In the genomic region with DNA sequence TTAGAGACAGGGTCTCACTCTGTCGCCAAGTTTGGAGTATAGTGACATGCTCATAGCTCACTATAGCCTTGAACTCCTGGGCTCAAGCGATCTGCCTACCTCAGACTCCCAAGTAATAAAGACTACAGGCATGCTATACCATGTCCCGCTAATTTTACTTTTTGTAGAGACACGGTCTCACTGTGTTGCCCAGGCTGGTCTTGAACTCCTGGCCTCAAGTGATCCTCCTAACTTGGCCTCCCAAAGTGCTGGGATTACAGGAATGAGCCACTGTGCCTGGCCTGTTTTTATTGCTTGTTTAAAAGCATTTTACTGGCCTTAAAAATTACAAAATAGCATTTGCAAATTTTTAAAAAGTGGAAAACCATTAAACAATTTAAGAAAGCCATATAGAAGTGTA, we compare ENCODE assay signal across 2 cellular contexts.
TF ChIP-seq lines count a peak whose summit lies in the region.

No MANE protein-coding gene starts in this region.

TF ChIP-seq in A549, 52 proteins besides CTCF, POLR2A, EP300 and RAD21:
- TF ChIP-seq JUN (IDR thresholded peaks at IDR 0.05) (no peak), NFE2L2 (conservative IDR thresholded peaks at IDR 0.05; ENCODE audit: low read length) (no peak), POLR2AphosphoS2 (conservative IDR thresholded peaks at IDR 0.05; ENCODE audit: low read length) (no peak), FOXS1 (CRISPR knock-in tag; IDR thresholded peaks at IDR 0.05) (no peak), CBX8 (IDR thresholded peaks at IDR 0.05) (no peak), CHD2 (IDR thresholded peaks at IDR 0.05; ENCODE audit: low read length, partially characterized antibody) (no peak), CHD4 (IDR thresholded peaks at IDR 0.05; ENCODE audit: borderline replicate concordance) (no peak), MYC (IDR thresholded peaks at IDR 0.05; ENCODE audit: borderline replicate concordance, low read length) (no peak), TP53 (CRISPR knock-in tag; IDR thresholded peaks at IDR 0.05) (no peak)
- TF ChIP-seq, protein P1, sequence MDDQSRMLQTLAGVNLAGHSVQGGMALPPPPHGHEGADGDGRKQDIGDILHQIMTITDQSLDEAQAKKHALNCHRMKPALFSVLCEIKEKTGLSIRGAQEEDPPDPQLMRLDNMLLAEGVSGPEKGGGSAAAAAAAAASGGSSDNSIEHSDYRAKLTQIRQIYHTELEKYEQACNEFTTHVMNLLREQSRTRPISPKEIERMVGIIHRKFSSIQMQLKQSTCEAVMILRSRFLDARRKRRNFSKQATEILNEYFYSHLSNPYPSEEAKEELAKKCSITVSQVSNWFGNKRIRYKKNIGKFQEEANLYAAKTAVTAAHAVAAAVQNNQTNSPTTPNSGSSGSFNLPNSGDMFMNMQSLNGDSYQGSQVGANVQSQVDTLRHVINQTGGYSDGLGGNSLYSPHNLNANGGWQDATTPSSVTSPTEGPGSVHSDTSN (IDR thresholded peaks at IDR 0.05), result no peak
- TF ChIP-seq, protein P2, sequence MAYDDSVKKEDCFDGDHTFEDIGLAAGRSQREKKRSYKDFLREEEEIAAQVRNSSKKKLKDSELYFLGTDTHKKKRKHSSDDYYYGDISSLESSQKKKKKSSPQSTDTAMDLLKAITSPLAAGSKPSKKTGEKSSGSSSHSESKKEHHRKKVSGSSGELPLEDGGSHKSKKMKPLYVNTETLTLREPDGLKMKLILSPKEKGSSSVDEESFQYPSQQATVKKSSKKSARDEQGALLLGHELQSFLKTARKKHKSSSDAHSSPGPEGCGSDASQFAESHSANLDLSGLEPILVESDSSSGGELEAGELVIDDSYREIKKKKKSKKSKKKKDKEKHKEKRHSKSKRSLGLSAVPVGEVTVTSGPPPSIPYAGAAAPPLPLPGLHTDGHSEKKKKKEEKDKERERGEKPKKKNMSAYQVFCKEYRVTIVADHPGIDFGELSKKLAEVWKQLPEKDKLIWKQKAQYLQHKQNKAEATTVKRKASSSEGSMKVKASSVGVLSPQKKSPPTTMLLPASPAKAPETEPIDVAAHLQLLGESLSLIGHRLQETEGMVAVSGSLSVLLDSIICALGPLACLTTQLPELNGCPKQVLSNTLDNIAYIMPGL (CRISPR knock-in tag; IDR thresholded peaks at IDR 0.05; ENCODE audit: borderline replicate concordance), result no peak

TF ChIP-seq in H1, 55 proteins besides CTCF, POLR2A, EP300 and RAD21:
- TF ChIP-seq, protein P3, sequence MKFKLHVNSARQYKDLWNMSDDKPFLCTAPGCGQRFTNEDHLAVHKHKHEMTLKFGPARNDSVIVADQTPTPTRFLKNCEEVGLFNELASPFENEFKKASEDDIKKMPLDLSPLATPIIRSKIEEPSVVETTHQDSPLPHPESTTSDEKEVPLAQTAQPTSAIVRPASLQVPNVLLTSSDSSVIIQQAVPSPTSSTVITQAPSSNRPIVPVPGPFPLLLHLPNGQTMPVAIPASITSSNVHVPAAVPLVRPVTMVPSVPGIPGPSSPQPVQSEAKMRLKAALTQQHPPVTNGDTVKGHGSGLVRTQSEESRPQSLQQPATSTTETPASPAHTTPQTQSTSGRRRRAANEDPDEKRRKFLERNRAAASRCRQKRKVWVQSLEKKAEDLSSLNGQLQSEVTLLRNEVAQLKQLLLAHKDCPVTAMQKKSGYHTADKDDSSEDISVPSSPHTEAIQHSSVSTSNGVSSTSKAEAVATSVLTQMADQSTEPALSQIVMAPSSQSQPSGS (IDR thresholded peaks at IDR 0.05; ENCODE audit: low read length), result no peak
- TF ChIP-seq TAF7 (optimal IDR thresholded peaks at IDR 0.05; ENCODE audit: borderline replicate concordance, low read depth, low read length), result no peak
- TF ChIP-seq NANOG (IDR thresholded peaks at IDR 0.05; ENCODE audit: insufficient read depth, low read depth, low read length, poor library complexity, severe bottlenecking), result no peak
- no peak for TF ChIP-seq CREB1 (IDR thresholded peaks at IDR 0.05)
- no peak for TF ChIP-seq TEAD4 (IDR thresholded peaks at IDR 0.05; ENCODE audit: low read depth, low read length)
- TF ChIP-seq, protein P4, sequence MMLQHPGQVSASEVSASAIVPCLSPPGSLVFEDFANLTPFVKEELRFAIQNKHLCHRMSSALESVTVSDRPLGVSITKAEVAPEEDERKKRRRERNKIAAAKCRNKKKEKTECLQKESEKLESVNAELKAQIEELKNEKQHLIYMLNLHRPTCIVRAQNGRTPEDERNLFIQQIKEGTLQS (IDR thresholded peaks at IDR 0.05; ENCODE audit: insufficient read depth, low read depth, low read length), result no peak
TF ChIP-seq in H1: peak in this region for 0.
